ENCODE assay signal across 8 cellular contexts in genomic region chr16:8173111-8173644, GRCh38.
A peak's percentile ranks its signal among the peaks of the same experiment; 100 is the strongest.
DNase-seq lines count a peak whose midpoint lies in the region; ATAC-seq and TF ChIP-seq lines count a peak whose summit lies in the region.

No MANE protein-coding gene starts in this region.

- CTCF ChIA-PET in activated naive CD4-positive, alpha-beta T cell treated with anti-CD3 and anti-CD28 coated beads, Interleukin-2, amount 10 ng/mL, durations not matched to agents 7 days and 5 days (lab: Charles Lee): interaction anchor here (0.5 to 0.6 kb wide), 2 partner anchors 13 to 1489 kb away, joined by 3 to 7 read pairs; no protein-coding TSS in a partner anchor

- H3K27ac Mint-ChIP-seq in activated naive CD4-positive, alpha-beta T cell treated with anti-CD3 and anti-CD28 coated beads, Interleukin-2, amount 10 ng/mL, durations not matched to agents 7 days and 5 days: no peak overlapping the region

- WGBS in lung, 2 donors: 21 to 24% methylated on average over 16 of the region's 16 CpGs
- 15 to 16% methylated on average over 16 of the region's 16 CpGs for WGBS in testis, 2 donors

- no peaks in the 10 kb centered on the region for H3K4me1 Mint-ChIP-seq in activated naive CD4-positive, alpha-beta T cell treated with anti-CD3 and anti-CD28 coated beads, Interleukin-2, amount 10 ng/mL, durations not matched to agents 7 days and 5 days

- no peak overlapping the region for H3K27ac ChIP-seq in lung (ENCODE audit: low read depth in 1 of 2, low read length in 1 of 2)
- no peak overlapping the region for H3K27ac ChIP-seq in testis

- H3K36me3 Mint-ChIP-seq in activated naive CD4-positive, alpha-beta T cell treated with anti-CD3 and anti-CD28 coated beads, Interleukin-2, amount 10 ng/mL, durations not matched to agents 7 days and 5 days: no peaks in the 10 kb centered on the region

- H3K27me3 Mint-ChIP-seq in activated naive CD4-positive, alpha-beta T cell treated with anti-CD3 and anti-CD28 coated beads, Interleukin-2, amount 10 ng/mL, durations not matched to agents 7 days and 5 days: no peaks in the 10 kb centered on the region

- H3K4me3 Mint-ChIP-seq in activated naive CD4-positive, alpha-beta T cell treated with anti-CD3 and anti-CD28 coated beads, Interleukin-2, amount 10 ng/mL, durations not matched to agents 7 days and 5 days: no peak overlapping the region

- H3K27me3 ChIP-seq in lung (ENCODE audit: control insufficient read depth, insufficient read depth) (no peaks in the 10 kb centered on the region), testis (no peaks in the 10 kb centered on the region)

- H3K9me3 Mint-ChIP-seq in activated naive CD4-positive, alpha-beta T cell treated with anti-CD3 and anti-CD28 coated beads, Interleukin-2, amount 10 ng/mL, durations not matched to agents 7 days and 5 days: peaks cover 14% of the 10 kb centered on the region

- peak; percentile 37 for DNase-seq in activated naive CD4-positive, alpha-beta T cell treated with anti-CD3 and anti-CD28 coated beads, Interleukin-2, amount 10 ng/mL, durations not matched to agents 7 days and 5 days
- no peak for DNase-seq in activated naive CD4-positive, alpha-beta T cell (lab: John Stamatoyannopoulos, UW)
- DNase-seq in LNCaP clone FGC (ENCODE audit: low read depth): peak; percentile 70
- DNase-seq in RPMI8226: peak; percentile 89
- DNase-seq in dermis blood vessel endothelial cell: peak; percentile 63
- peak; percentile 53 for DNase-seq in lung (ENCODE audit: low spot score)
- DNase-seq in testis: peak; percentile 83

- intact Hi-C loops in testis (cut with DNase I; ENCODE audit: low total_unique reads): no loop called here

- H3K9me3 ChIP-seq in lung (ENCODE audit: control insufficient read depth in 2 of 2, insufficient read depth in 1 of 2, low read length in 1 of 2) (no peaks in the 10 kb centered on the region), testis (no peaks in the 10 kb centered on the region)

- H3K4me3 ChIP-seq in LNCaP clone FGC (ENCODE audit: low read depth, low read length) (no peak overlapping the region), lung (no peak overlapping the region), testis (no peak overlapping the region)

- no peaks in the 10 kb centered on the region for H3K4me1 ChIP-seq in lung (ENCODE audit: control insufficient read depth in 2 of 2, insufficient read depth in 2 of 2, low read length in 2 of 2)
- H3K4me1 ChIP-seq in testis: no peaks in the 10 kb centered on the region

- H3K36me3 ChIP-seq in lung (ENCODE audit: control insufficient read depth in 2 of 2, insufficient read depth in 2 of 2, low read length in 2 of 2): no peaks in the 10 kb centered on the region
- no peaks in the 10 kb centered on the region for H3K36me3 ChIP-seq in testis (ENCODE audit: low read depth, missing control alignments)

- no peak for ATAC-seq in lung (ENCODE audit: insufficient read depth, low FRiP score)
- no peak for ATAC-seq in HG03139 (IDR thresholded peaks at IDR 0.05; ENCODE audit: unreplicated experiment)

- TF ChIP-seq CTCF in LNCaP clone FGC (IDR thresholded peaks at IDR 0.05; ENCODE audit: control insufficient read depth, extremely low read depth, insufficient read depth) (peak; percentile 88), lung (IDR thresholded peaks at IDR 0.05; ENCODE audit: control extremely low read depth, extremely low read depth) (peak; percentile 21), testis (IDR thresholded peaks at IDR 0.05) (peak; percentile 39 to 81 (median 72))

- TF ChIP-seq POLR2A in testis (IDR thresholded peaks at IDR 0.05): no peak

Comparison
In these comparisons a context has a peak if more than half of its experiments do, and no peak if none do; other contexts are left out.
1. DNase-seq: peak in activated naive CD4-positive, alpha-beta T cell treated with anti-CD3 and anti-CD28 coated beads, Interleukin-2, amount 10 ng/mL, durations not matched to agents 7 days and 5 days (single experiment), LNCaP clone FGC (single experiment), RPMI8226 (single experiment), dermis blood vessel endothelial cell (single experiment), lung (single experiment) and testis (single experiment); none in activated naive CD4-positive, alpha-beta T cell (0 of 4).
2. CTCF ChIP-seq: peak in every context shown above with its lines; median percentile 88 in LNCaP clone FGC; 72 in testis; 21 in lung.